Comparison of ENCODE assay signal across 1 cellular context in the genomic region with DNA sequence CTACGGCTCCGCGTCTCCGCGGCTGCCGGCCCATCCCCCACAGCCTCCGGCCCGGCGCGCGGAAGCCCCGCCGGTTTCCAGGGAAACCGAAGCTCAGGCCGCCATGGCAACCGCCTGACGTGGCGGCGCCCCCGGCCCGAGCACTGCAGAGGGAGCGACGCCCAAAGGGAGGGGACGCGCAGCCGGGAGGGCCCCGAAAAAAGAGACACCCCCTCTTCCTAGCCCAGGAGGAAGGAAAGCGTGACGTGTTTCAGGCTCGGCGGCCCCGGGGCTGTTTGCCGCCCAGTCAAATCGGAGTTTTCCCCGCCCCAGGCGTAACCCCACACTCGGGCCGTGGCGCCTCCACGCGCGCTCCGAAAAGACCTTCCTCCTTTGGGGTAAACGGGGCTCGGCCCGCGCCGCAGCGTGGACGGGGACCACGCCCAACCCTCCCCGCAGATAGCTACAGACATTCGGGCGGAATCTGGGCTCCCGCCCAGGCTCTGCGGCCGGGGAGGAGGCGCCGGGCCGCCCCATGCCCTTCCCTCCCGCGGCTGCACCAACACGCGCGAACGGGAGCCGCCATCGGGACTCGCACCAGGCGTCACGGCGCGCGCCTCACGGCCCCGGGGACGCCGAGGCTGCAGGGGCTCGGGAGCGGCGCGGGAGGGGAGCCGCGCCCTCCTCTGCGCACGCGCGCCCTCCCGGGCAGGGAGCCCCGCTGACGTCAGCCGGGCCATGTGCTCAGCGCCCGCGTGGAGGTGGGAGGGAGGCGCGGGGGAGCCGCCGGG.
TF ChIP-seq lines count a peak whose summit lies in the region.

No MANE protein-coding gene starts in this region.

TF ChIP-seq in HEK293, 187 proteins besides CTCF, POLR2A, EP300 and RAD21 (continued from another document and continues in another):
- TF ChIP-seq ZNF112 (tag by site-specific recombination; IDR thresholded peaks at IDR 0.05) (no peak), REPIN1 (tag by site-specific recombination; IDR thresholded peaks at IDR 0.05; ENCODE audit: low read depth) (no peak), SCRT2 (tag by site-specific recombination; IDR thresholded peaks at IDR 0.05) (0 out of 2 replicates have a peak, but pooled peaks have one; percentile 15), ZNF654 (tag by site-specific recombination; IDR thresholded peaks at IDR 0.05; ENCODE audit: low read depth) (no peak), ZNF600 (tag by site-specific recombination; IDR thresholded peaks at IDR 0.05) (0 out of 2 replicates have a peak, but pooled peaks have one; percentile 22), ZXDB (tag by site-specific recombination; IDR thresholded peaks at IDR 0.05) (peak; percentile 96), ZNF623 (tag by site-specific recombination; IDR thresholded peaks at IDR 0.05) (peak; percentile 10; the same call in 1 of the 2 replicates), ZNF16 (tag by site-specific recombination; IDR thresholded peaks at IDR 0.05; ENCODE audit: low read depth) (no peak), ZNF76 (tag by site-specific recombination; IDR thresholded peaks at IDR 0.05; ENCODE audit: borderline replicate concordance, low read depth) (peak; percentile 65; the same call in 1 of the 2 replicates), ZNF510 (tag by site-specific recombination; IDR thresholded peaks at IDR 0.05; ENCODE audit: insufficient replicate concordance) (no peak), ZNF2 (tag by site-specific recombination; IDR thresholded peaks at IDR 0.05) (peak; percentile 85), EGR2 (tag by site-specific recombination; IDR thresholded peaks at IDR 0.05; ENCODE audit: low read depth) (no peak), SP3 (tag by site-specific recombination; IDR thresholded peaks at IDR 0.05) (peak; percentile 72), KLF8 (tag by site-specific recombination; IDR thresholded peaks at IDR 0.05) (peak; percentile 94), BCL11A (tag by site-specific recombination; IDR thresholded peaks at IDR 0.05; ENCODE audit: low read depth) (no peak), ZBTB17 (tag by site-specific recombination; IDR thresholded peaks at IDR 0.05) (peak; percentile 69), ZNF521 (tag by site-specific recombination; IDR thresholded peaks at IDR 0.05) (no peak), ZNF19 (tag by site-specific recombination; IDR thresholded peaks at IDR 0.05; ENCODE audit: low read depth) (no peak), ZBTB48 (tag by site-specific recombination; IDR thresholded peaks at IDR 0.05) (peak; percentile 28; the same call in 1 of the 2 replicates), OVOL3 (tag by site-specific recombination; IDR thresholded peaks at IDR 0.05) (no peak), ZNF350 (tag by site-specific recombination; IDR thresholded peaks at IDR 0.05) (no peak), ZEB2 (tag by site-specific recombination; IDR thresholded peaks at IDR 0.05) (peak; percentile 97), ZNF549 (tag by site-specific recombination; IDR thresholded peaks at IDR 0.05) (no peak), SP2 (tag by site-specific recombination; IDR thresholded peaks at IDR 0.05) (peak; percentile 34), KLF1 (tag by site-specific recombination; IDR thresholded peaks at IDR 0.05) (peak; percentile 95), ZNF433 (tag by site-specific recombination; IDR thresholded peaks at IDR 0.05; ENCODE audit: low read depth) (no peak), KLF9 (tag by site-specific recombination; IDR thresholded peaks at IDR 0.05; ENCODE audit: low read depth) (peak; percentile 92), ZNF202 (tag by site-specific recombination; IDR thresholded peaks at IDR 0.05; ENCODE audit: borderline replicate concordance) (no peak), IKZF3 (tag by site-specific recombination; IDR thresholded peaks at IDR 0.05) (peak; percentile 59; the same call in 1 of the 2 replicates), ZNF610 (tag by site-specific recombination; IDR thresholded peaks at IDR 0.05; ENCODE audit: borderline replicate concordance) (peak; percentile 57; the same call in 1 of the 2 replicates), ZBTB7A (tag by site-specific recombination; IDR thresholded peaks at IDR 0.05; ENCODE audit: low read depth) (peak; percentile 83; the same call in 1 of the 2 replicates), HOXA7 (CRISPR knock-in tag; IDR thresholded peaks at IDR 0.05; ENCODE audit: borderline replicate concordance) (no peak), FEZF1 (tag by site-specific recombination; IDR thresholded peaks at IDR 0.05) (no peak), ZNF391 (tag by site-specific recombination; IDR thresholded peaks at IDR 0.05; ENCODE audit: borderline replicate concordance, low read depth) (peak; percentile 81), HOXD13 (CRISPR knock-in tag; IDR thresholded peaks at IDR 0.05; ENCODE audit: borderline replicate concordance) (no peak), RBAK (tag by site-specific recombination; IDR thresholded peaks at IDR 0.05) (no peak), ZNF48 (tag by site-specific recombination; IDR thresholded peaks at IDR 0.05) (no peak), GLI2 (tag by site-specific recombination; IDR thresholded peaks at IDR 0.05; ENCODE audit: borderline replicate concordance, low read depth) (no peak)
- TF ChIP-seq, protein P1, sequence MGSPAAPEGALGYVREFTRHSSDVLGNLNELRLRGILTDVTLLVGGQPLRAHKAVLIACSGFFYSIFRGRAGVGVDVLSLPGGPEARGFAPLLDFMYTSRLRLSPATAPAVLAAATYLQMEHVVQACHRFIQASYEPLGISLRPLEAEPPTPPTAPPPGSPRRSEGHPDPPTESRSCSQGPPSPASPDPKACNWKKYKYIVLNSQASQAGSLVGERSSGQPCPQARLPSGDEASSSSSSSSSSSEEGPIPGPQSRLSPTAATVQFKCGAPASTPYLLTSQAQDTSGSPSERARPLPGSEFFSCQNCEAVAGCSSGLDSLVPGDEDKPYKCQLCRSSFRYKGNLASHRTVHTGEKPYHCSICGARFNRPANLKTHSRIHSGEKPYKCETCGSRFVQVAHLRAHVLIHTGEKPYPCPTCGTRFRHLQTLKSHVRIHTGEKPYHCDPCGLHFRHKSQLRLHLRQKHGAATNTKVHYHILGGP (tag by site-specific recombination; IDR thresholded peaks at IDR 0.05), result no peak
- TF ChIP-seq, protein P2, sequence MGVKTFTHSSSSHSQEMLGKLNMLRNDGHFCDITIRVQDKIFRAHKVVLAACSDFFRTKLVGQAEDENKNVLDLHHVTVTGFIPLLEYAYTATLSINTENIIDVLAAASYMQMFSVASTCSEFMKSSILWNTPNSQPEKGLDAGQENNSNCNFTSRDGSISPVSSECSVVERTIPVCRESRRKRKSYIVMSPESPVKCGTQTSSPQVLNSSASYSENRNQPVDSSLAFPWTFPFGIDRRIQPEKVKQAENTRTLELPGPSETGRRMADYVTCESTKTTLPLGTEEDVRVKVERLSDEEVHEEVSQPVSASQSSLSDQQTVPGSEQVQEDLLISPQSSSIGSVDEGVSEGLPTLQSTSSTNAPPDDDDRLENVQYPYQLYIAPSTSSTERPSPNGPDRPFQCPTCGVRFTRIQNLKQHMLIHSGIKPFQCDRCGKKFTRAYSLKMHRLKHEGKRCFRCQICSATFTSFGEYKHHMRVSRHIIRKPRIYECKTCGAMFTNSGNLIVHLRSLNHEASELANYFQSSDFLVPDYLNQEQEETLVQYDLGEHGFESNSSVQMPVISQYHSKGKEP (tag by site-specific recombination; IDR thresholded peaks at IDR 0.05), result 0 out of 2 replicates have a peak, but pooled peaks have one; percentile 15
- TF ChIP-seq, protein P3, sequence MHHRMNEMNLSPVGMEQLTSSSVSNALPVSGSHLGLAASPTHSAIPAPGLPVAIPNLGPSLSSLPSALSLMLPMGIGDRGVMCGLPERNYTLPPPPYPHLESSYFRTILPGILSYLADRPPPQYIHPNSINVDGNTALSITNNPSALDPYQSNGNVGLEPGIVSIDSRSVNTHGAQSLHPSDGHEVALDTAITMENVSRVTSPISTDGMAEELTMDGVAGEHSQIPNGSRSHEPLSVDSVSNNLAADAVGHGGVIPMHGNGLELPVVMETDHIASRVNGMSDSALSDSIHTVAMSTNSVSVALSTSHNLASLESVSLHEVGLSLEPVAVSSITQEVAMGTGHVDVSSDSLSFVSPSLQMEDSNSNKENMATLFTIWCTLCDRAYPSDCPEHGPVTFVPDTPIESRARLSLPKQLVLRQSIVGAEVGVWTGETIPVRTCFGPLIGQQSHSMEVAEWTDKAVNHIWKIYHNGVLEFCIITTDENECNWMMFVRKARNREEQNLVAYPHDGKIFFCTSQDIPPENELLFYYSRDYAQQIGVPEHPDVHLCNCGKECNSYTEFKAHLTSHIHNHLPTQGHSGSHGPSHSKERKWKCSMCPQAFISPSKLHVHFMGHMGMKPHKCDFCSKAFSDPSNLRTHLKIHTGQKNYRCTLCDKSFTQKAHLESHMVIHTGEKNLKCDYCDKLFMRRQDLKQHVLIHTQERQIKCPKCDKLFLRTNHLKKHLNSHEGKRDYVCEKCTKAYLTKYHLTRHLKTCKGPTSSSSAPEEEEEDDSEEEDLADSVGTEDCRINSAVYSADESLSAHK (tag by site-specific recombination; IDR thresholded peaks at IDR 0.05), result peak; percentile 86
- TF ChIP-seq, protein P4, sequence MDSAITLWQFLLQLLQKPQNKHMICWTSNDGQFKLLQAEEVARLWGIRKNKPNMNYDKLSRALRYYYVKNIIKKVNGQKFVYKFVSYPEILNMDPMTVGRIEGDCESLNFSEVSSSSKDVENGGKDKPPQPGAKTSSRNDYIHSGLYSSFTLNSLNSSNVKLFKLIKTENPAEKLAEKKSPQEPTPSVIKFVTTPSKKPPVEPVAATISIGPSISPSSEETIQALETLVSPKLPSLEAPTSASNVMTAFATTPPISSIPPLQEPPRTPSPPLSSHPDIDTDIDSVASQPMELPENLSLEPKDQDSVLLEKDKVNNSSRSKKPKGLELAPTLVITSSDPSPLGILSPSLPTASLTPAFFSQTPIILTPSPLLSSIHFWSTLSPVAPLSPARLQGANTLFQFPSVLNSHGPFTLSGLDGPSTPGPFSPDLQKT (IDR thresholded peaks at IDR 0.05; ENCODE audit: borderline replicate concordance, low read depth, low read length), result no peak
- TF ChIP-seq, protein P5, sequence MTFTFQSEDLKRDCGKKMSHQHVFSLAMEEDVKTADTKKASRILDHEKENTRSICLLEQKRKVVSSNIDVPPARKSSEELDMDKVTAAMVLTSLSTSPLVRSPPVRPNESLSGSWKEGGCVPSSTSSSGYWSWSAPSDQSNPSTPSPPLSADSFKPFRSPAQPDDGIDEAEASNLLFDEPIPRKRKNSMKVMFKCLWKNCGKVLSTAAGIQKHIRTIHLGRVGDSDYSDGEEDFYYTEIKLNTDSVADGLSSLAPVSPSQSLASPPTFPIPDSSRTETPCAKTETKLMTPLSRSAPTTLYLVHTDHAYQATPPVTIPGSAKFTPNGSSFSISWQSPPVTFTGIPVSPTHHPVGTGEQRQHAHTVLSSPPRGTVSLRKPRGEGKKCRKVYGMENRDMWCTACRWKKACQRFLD (tag by site-specific recombination; IDR thresholded peaks at IDR 0.05), result no peak
- TF ChIP-seq, protein P6, sequence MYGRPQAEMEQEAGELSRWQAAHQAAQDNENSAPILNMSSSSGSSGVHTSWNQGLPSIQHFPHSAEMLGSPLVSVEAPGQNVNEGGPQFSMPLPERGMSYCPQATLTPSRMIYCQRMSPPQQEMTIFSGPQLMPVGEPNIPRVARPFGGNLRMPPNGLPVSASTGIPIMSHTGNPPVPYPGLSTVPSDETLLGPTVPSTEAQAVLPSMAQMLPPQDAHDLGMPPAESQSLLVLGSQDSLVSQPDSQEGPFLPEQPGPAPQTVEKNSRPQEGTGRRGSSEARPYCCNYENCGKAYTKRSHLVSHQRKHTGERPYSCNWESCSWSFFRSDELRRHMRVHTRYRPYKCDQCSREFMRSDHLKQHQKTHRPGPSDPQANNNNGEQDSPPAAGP (tag by site-specific recombination; IDR thresholded peaks at IDR 0.05), result peak; percentile 95
- TF ChIP-seq, protein P7, sequence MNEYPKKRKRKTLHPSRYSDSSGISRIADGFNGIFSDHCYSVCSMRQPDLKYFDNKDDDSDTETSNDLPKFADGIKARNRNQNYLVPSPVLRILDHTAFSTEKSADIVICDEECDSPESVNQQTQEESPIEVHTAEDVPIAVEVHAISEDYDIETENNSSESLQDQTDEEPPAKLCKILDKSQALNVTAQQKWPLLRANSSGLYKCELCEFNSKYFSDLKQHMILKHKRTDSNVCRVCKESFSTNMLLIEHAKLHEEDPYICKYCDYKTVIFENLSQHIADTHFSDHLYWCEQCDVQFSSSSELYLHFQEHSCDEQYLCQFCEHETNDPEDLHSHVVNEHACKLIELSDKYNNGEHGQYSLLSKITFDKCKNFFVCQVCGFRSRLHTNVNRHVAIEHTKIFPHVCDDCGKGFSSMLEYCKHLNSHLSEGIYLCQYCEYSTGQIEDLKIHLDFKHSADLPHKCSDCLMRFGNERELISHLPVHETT (tag by site-specific recombination; IDR thresholded peaks at IDR 0.05), result peak; percentile 55; the same call in 1 of the 2 replicates
- TF ChIP-seq, protein P8, sequence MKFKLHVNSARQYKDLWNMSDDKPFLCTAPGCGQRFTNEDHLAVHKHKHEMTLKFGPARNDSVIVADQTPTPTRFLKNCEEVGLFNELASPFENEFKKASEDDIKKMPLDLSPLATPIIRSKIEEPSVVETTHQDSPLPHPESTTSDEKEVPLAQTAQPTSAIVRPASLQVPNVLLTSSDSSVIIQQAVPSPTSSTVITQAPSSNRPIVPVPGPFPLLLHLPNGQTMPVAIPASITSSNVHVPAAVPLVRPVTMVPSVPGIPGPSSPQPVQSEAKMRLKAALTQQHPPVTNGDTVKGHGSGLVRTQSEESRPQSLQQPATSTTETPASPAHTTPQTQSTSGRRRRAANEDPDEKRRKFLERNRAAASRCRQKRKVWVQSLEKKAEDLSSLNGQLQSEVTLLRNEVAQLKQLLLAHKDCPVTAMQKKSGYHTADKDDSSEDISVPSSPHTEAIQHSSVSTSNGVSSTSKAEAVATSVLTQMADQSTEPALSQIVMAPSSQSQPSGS (tag by site-specific recombination; IDR thresholded peaks at IDR 0.05; ENCODE audit: low read depth), result no peak
- TF ChIP-seq, protein P9, sequence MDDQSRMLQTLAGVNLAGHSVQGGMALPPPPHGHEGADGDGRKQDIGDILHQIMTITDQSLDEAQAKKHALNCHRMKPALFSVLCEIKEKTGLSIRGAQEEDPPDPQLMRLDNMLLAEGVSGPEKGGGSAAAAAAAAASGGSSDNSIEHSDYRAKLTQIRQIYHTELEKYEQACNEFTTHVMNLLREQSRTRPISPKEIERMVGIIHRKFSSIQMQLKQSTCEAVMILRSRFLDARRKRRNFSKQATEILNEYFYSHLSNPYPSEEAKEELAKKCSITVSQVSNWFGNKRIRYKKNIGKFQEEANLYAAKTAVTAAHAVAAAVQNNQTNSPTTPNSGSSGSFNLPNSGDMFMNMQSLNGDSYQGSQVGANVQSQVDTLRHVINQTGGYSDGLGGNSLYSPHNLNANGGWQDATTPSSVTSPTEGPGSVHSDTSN (CRISPR knock-in tag; IDR thresholded peaks at IDR 0.05), result peak; percentile 33; the same call in 1 of the 2 replicates
